8 cellular contexts compared by ENCODE assay signal in genomic region chr2:30447149-30448045, GRCh38. TPM values are rescaled to one million over a fixed set of nuclear protein-coding genes. Genes with fewer than 3 reads are reported as not detected.
DNase-seq lines count a peak whose midpoint lies in the region; ATAC-seq, FAIRE-seq and TF ChIP-seq lines count a peak whose summit lies in the region.

Gene LCLAT1, plus strand, starts transcription at chr2:30447246. Its CDS starts 78,345 bp downstream, at chr2:30525591.

- H3F3A ChIP-seq in SK-N-SH (replicated peaks; ENCODE audit: insufficient read depth) = no peaks in the 10 kb centered on the region

- no peaks in the 10 kb centered on the region for H3K9me3 Mint-ChIP-seq in activated naive CD4-positive, alpha-beta T cell treated with anti-CD3 and anti-CD28 coated beads, Interleukin-2, amount 10 ng/mL, durations not matched to agents 7 days and 5 days

- H2AFZ ChIP-seq in KMS-11 (ENCODE audit: low read depth) = peak within 1 kb of the TSS; percentile 90
- H2AFZ ChIP-seq in SK-N-SH (ENCODE audit: low read depth) = peak within 1 kb of the TSS; percentile 93

- TF ChIP-seq CTCF in KMS-11 (conservative IDR thresholded peaks at IDR 0.05; ENCODE audit: low read depth, low read length) (no peak), SK-N-SH (IDR thresholded peaks at IDR 0.05) (0 out of 2 replicates have a peak, but pooled peaks have one; percentile 28), pancreas (IDR thresholded peaks at IDR 0.05) (no peak), thyroid gland (IDR thresholded peaks at IDR 0.05) (no peak)

- TF ChIP-seq EP300 in SK-N-SH (IDR thresholded peaks at IDR 0.05; ENCODE audit: borderline replicate concordance in 1 of 2, low read depth in 1 of 2, low read length in 1 of 2) = peak in 1 of 2 experiments; percentile 10; a peak in 1 of 4 replicates

- no peaks in the 10 kb centered on the region for H3K36me3 ChIP-seq in KMS-11 (ENCODE audit: insufficient read depth)
- peaks cover 3% of the 10 kb centered on the region in 2 experiments for H3K36me3 ChIP-seq in SK-N-SH (replicated peaks in 1 of 2; ENCODE audit: control insufficient read depth in 1 of 2, insufficient read depth in 2 of 2, low read length in 1 of 2)
- H3K36me3 ChIP-seq in pancreas = no peaks in the 10 kb centered on the region
- no peaks in the 10 kb centered on the region for H3K36me3 ChIP-seq in thyroid gland

- H3K36me3 Mint-ChIP-seq in activated naive CD4-positive, alpha-beta T cell treated with anti-CD3 and anti-CD28 coated beads, Interleukin-2, amount 10 ng/mL, durations not matched to agents 7 days and 5 days = peaks cover 11% of the 10 kb centered on the region

- H3K4me3 Mint-ChIP-seq in activated naive CD4-positive, alpha-beta T cell treated with anti-CD3 and anti-CD28 coated beads, Interleukin-2, amount 10 ng/mL, durations not matched to agents 7 days and 5 days = peak within 1 kb of the TSS; percentile 95

- 5% methylated on average over 53 of the region's 83 CpGs for WGBS in SK-N-SH (ENCODE audit: low lambda C conversion rate)
- WGBS in pancreas, 2 donors = 2% methylated on average over 83 of the region's 83 CpGs
- WGBS in thyroid gland, 2 donors = 10 to 11% methylated on average over 25 to 27 of the region's 83 CpGs

- CTCF ChIA-PET in SK-N-SH (lab: Yijun Ruan, JAX) = interaction anchor here (0.6 to 2.2 kb wide), 14 partner anchors 12 to 1420 kb away, joined by 3 to 8 read pairs (median 3); no protein-coding TSS in a partner anchor
- CTCF ChIA-PET in activated naive CD4-positive, alpha-beta T cell treated with anti-CD3 and anti-CD28 coated beads, Interleukin-2, amount 10 ng/mL, durations not matched to agents 7 days and 5 days (lab: Charles Lee) = interaction anchor here (1.2 to 1.5 kb wide), 2 partner anchors 22 to 113 kb away, joined by 5 to 8 read pairs; no protein-coding TSS in a partner anchor

- no peaks in the 10 kb centered on the region for H3K27me3 ChIP-seq in KMS-11 (ENCODE audit: insufficient read depth, low read depth)
- no peaks in the 10 kb centered on the region for H3K27me3 ChIP-seq in SK-N-SH (ENCODE audit: insufficient read depth)
- H3K27me3 ChIP-seq in pancreas = no peaks in the 10 kb centered on the region
- no peaks in the 10 kb centered on the region for H3K27me3 ChIP-seq in thyroid gland

- ATAC-seq in GM21786 (IDR thresholded peaks at IDR 0.05; ENCODE audit: unreplicated experiment) (peak; percentile 95), pancreas (peak; percentile 90 to 94 (median 94))

- H3K27ac ChIP-seq in KMS-11 (peak within 1 kb of the TSS; percentile 35), SK-N-SH (ENCODE audit: low read depth in 2 of 2, low read length in 1 of 2) (peak within 1 kb of the TSS; percentile 68 to 79), pancreas (peak within 1 kb of the TSS; percentile 43 to 74 (median 64)), thyroid gland (peak within 1 kb of the TSS; percentile 11 to 78 (median 77))

- POLR2A ChIA-PET in SK-N-SH (lab: Yijun Ruan, JAX) = interaction anchor here (0.6 to 2.1 kb wide), 10 partner anchors 12 to 301 kb away, joined by 3 to 19 read pairs (median 6); partner anchors contain the start of genes LBH and YPEL5

- peak within 1 kb of the TSS; percentile 92 for H3K4me3 ChIP-seq in KMS-11 (IDR thresholded peaks at IDR 0.05; ENCODE audit: insufficient read depth, low read depth, low read length)
- peak within 1 kb of the TSS; percentile 97 to 98 for H3K4me3 ChIP-seq in SK-N-SH (ENCODE audit: low read depth in 2 of 2, low read length in 1 of 2)
- peak within 1 kb of the TSS; percentile 58 to 80 (median 74) for H3K4me3 ChIP-seq in pancreas
- H3K4me3 ChIP-seq in thyroid gland (replicated peaks in 1 of 3) = peak within 1 kb of the TSS; percentile 66 to 97 (median 80)

- H3K9me2 ChIP-seq in SK-N-SH = no peaks in the 10 kb centered on the region

- peaks cover 22% of the 10 kb centered on the region; the same call in 1 of the 2 replicates for H3K79me2 ChIP-seq in KMS-11 (ENCODE audit: insufficient read depth, low read depth)
- peaks cover 41% of the 10 kb centered on the region for H3K79me2 ChIP-seq in SK-N-SH (ENCODE audit: insufficient read depth)

- intact Hi-C loops in pancreas (cut with DNase I) (no loop called here), thyroid gland (cut with DNase I) (loop anchor here (10.0 kb wide), 1 partner anchor 83 kb away; no protein-coding TSS in a partner anchor)

- TF ChIP-seq POLR2A in thyroid gland (IDR thresholded peaks at IDR 0.05) = peak in 1 of 2 donors; percentile 63

- peak; percentile 19; the same call in 1 of the 2 replicates for TF ChIP-seq RAD21 in SK-N-SH (IDR thresholded peaks at IDR 0.05; ENCODE audit: low read length)

- H3K27me3 Mint-ChIP-seq in activated naive CD4-positive, alpha-beta T cell treated with anti-CD3 and anti-CD28 coated beads, Interleukin-2, amount 10 ng/mL, durations not matched to agents 7 days and 5 days = peaks cover 4% of the 10 kb centered on the region

- no peaks in the 10 kb centered on the region for H4K20me1 ChIP-seq in KMS-11 (ENCODE audit: insufficient read depth)
- H4K20me1 ChIP-seq in SK-N-SH (ENCODE audit: insufficient read depth) = no peaks in the 10 kb centered on the region

- peaks cover 28% of the 10 kb centered on the region for H3K4me1 Mint-ChIP-seq in activated naive CD4-positive, alpha-beta T cell treated with anti-CD3 and anti-CD28 coated beads, Interleukin-2, amount 10 ng/mL, durations not matched to agents 7 days and 5 days

- peak within 1 kb of the TSS; percentile 94 for H3K27ac Mint-ChIP-seq in activated naive CD4-positive, alpha-beta T cell treated with anti-CD3 and anti-CD28 coated beads, Interleukin-2, amount 10 ng/mL, durations not matched to agents 7 days and 5 days

- H3K9me3 ChIP-seq in SK-N-SH (no peaks in the 10 kb centered on the region), pancreas (no peaks in the 10 kb centered on the region), thyroid gland (no peaks in the 10 kb centered on the region)

- no peak for FAIRE-seq in pancreas (lab: Jason Lieb, UNC)

- H3K4me1 ChIP-seq in KMS-11 (ENCODE audit: low read depth, poor library complexity, severe bottlenecking) (peaks cover 22% of the 10 kb centered on the region), SK-N-SH (ENCODE audit: control insufficient read depth in 1 of 2, insufficient read depth in 2 of 2, low read depth in 1 of 2, low read length in 1 of 2) (peaks cover 0 to 16% of the 10 kb centered on the region in 2 experiments; a peak in 2 of 4 replicates), pancreas (peaks cover 5 to 18% (median 8%) of the 10 kb centered on the region in 3 donors), thyroid gland (peaks cover 8 to 13% of the 10 kb centered on the region in 2 donors)

- peak within 1 kb of the TSS; percentile 56 for H3K4me2 ChIP-seq in KMS-11
- peak within 1 kb of the TSS; percentile 86 for H3K4me2 ChIP-seq in SK-N-SH

- peak within 1 kb of the TSS; percentile 83 for H3K9ac ChIP-seq in KMS-11
- H3K9ac ChIP-seq in SK-N-SH = peak within 1 kb of the TSS; percentile 88

- peak; percentile 72 for DNase-seq in GDM1 (lab: John Stamatoyannopoulos, UW)
- DNase-seq in SK-N-SH = peak; percentile 96
- DNase-seq in activated naive CD4-positive, alpha-beta T cell treated with anti-CD3 and anti-CD28 coated beads, Interleukin-2, amount 10 ng/mL, durations not matched to agents 7 days and 5 days = peak; percentile 90
- DNase-seq in glomerular visceral epithelial cell (ENCODE audit: extremely low spot score) = peak; percentile 67
- DNase-seq in pancreas = peak; percentile 70 to 89 (median 75)
- DNase-seq in thyroid gland = peak; percentile 74 to 76

TF ChIP-seq in SK-N-SH, 30 proteins besides CTCF, POLR2A, EP300 and RAD21 (continues in another document):
- TF ChIP-seq MXI1 (IDR thresholded peaks at IDR 0.05; ENCODE audit: low read depth, low read length) = peak; percentile 82
- TF ChIP-seq RFX5 (IDR thresholded peaks at IDR 0.05; ENCODE audit: low read length) = peak; percentile 82
- peak; percentile 28; the same call in 1 of the 2 replicates for TF ChIP-seq ELF1 (IDR thresholded peaks at IDR 0.05)
- peak; percentile 80 for TF ChIP-seq POLR2AphosphoS5 (IDR thresholded peaks at IDR 0.05; ENCODE audit: low read depth, low read length)
- TF ChIP-seq REST (IDR thresholded peaks at IDR 0.05; ENCODE audit: low read depth, low read length) = no peak
- peak; percentile 72 for TF ChIP-seq CHD2 (IDR thresholded peaks at IDR 0.05; ENCODE audit: low read length, partially characterized antibody)
- TF ChIP-seq USF1 (IDR thresholded peaks at IDR 0.05; ENCODE audit: borderline replicate concordance, low read depth) = no peak

RNA-seq across cellular contexts. Expression of gene LCLAT1, which starts in this region (rescaled TPM):
- polyA plus RNA-seq in SK-N-SH (2012; rRNA removed) = 6.9 and 7.3 TPM in 2 replicates
- 9.2 and 9.5 TPM in 2 replicates for polyA plus RNA-seq in SK-N-SH (2012; cell fraction: cytosol; rRNA removed)
- 2.7 and 5.2 TPM in 2 replicates for polyA plus RNA-seq in SK-N-SH (2012; cell fraction: nucleus; rRNA removed)
- 10 to 100 TPM in 4 of 6 donors, 1 to 10 TPM in 2; 6.1 to 15.0 (median 11.8) TPM for total RNA-seq in pancreas
- 1 to 10 TPM; 2.0 to 4.3 TPM for polyA plus RNA-seq in pancreas
- 10 to 100 TPM; 47.3 to 68.7 (median 54.1) TPM for total RNA-seq in thyroid gland

Comparison
In these comparisons a context has a peak if more than half of its experiments do, and no peak if none do; other contexts are left out.
1. Peak in every context shown above with its lines: DNase-seq, ATAC-seq, H3K4me3 ChIP-seq and H3K27ac ChIP-seq.